11 cellular contexts compared by ENCODE assay signal in the genomic region with DNA sequence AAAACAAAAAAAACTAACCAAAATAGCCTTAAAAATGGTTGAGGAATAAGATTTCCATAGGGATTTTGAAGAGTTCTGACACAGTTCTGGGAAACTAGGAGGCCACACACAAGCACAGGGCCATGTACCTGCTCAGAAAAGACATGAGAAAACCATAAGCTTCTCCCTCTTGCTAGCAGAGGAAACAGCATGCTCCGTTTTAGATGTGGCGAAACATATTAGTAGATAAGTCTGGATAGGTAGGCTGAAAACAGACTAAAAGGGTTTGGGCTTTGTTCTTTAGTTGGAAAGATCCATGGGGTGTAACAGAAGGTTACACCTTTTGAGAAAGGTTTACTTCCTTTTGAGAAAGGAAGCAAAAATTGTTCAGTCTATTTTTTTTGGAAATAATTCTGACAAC. TPM values are rescaled to one million over a fixed set of nuclear protein-coding genes. Genes with fewer than 3 reads are reported as not detected.
"Had no signal": no experiment of that assay in that cellular context is flagged by ENCODE, and none has a peak within 500 bp of the region (broad histone marks: within the 10 kb centered on the region; RNA-seq: fewer than 3 reads in every experiment).

No MANE protein-coding gene starts in this region.

- H3K4me3 Mint-ChIP-seq: HFFc6 had no signal

- ATAC-seq: HCT116 had no signal

- H3K36me3 ChIP-seq: HAP-1 had no signal

- H3K9ac ChIP-seq: GM23248 had no signal

- H3K9me3 ChIP-seq: HAP-1 had no signal

- H3K27ac Mint-ChIP-seq: HFFc6 had no signal

- DNase-seq: GM23248, GOT3, H7, HFFc6, IMR-90, KG1 had no signal

- FAIRE-seq: HTR-8/SVneo had no signal

- H3K4me1 ChIP-seq: HAP-1 had no signal

- H2AFZ ChIP-seq: GM23248 had no signal

- H3K4me3 ChIP-seq: GM23248, HAP-1 had no signal

- H3K9me3 Mint-ChIP-seq: HFFc6 had no signal

- H3K27ac ChIP-seq: GM23248 had no signal

RNA-seq across cellular contexts. Expression of gene VSIG4, which starts 10.9 kb away (rescaled TPM):
- total RNA-seq: GM23248, H4, H7, HFFc6, HT-29, IMR-90 had no signal
- polyA plus RNA-seq: GM23248, IMR-90 had no signal
